ENCODE assay signal across 1 cellular context in genomic region chr19:3519126-3519525, GRCh38.
TF ChIP-seq lines count a peak whose summit lies in the region.

No MANE protein-coding gene starts in this region.

TF ChIP-seq in HepG2, 621 proteins besides CTCF, POLR2A, EP300 and RAD21:
- no peak for TF ChIP-seq CHD2 (IDR thresholded peaks at IDR 0.05; ENCODE audit: low read depth, low read length)
- no peak for TF ChIP-seq ZBTB44 (CRISPR knock-in tag; IDR thresholded peaks at IDR 0.05)
- TF ChIP-seq AGO2 (optimal IDR thresholded peaks at IDR 0.05; ENCODE audit: low read depth, low read length), result peak; percentile 39
